In genomic region chr3:134126153-134126552, GRCh38 we compare ENCODE assay signal across 1 cellular context.
TF ChIP-seq lines count a peak whose summit lies in the region.

No MANE protein-coding gene starts in this region.

TF ChIP-seq in SK-N-SH, 30 proteins besides CTCF, POLR2A, EP300 and RAD21 (continued from another document):
- no peak for TF ChIP-seq USF1 (IDR thresholded peaks at IDR 0.05; ENCODE audit: borderline replicate concordance, low read depth)
- no peak for TF ChIP-seq GATA2 (CRISPR knock-in tag; IDR thresholded peaks at IDR 0.05)
- TF ChIP-seq YY1 (IDR thresholded peaks at IDR 0.05; ENCODE audit: low read depth), result no peak
- no peak for TF ChIP-seq IRF3 (IDR thresholded peaks at IDR 0.05; ENCODE audit: low read depth, low read length)
